In genomic region chr1:64092851-64093371, GRCh38 we compare ENCODE assay signal across 23 cellular contexts.
A peak's percentile ranks its signal among the peaks of the same experiment; 100 is the strongest.
DNase-seq lines count a peak whose midpoint lies in the region; ATAC-seq and TF ChIP-seq lines count a peak whose summit lies in the region.
"Had no signal": no experiment of that assay in that cellular context is flagged by ENCODE, and none has a peak within 500 bp of the region (broad histone marks: within the 10 kb centered on the region; RNA-seq: fewer than 3 reads in every experiment).

No MANE protein-coding gene starts in this region.

- intact Hi-C loops in gastrocnemius medialis (cut with DNase I; ENCODE audit: low total_unique reads), result no loop called here

- H3K27ac Mint-ChIP-seq in mesothelial cell of epicardium, result peak overlapping the region; percentile 47
- H3K27ac Mint-ChIP-seq: activated CD4-positive, alpha-beta memory T cell treated with anti-CD3 and anti-CD28 coated beads, Interleukin-2, amount 10 ng/mL, durations not matched to agents 7 days and 5 days; activated naive CD4-positive, alpha-beta T cell treated with anti-CD3 and anti-CD28 coated beads, Interleukin-2, amount 50 U/mL, for 72 hours; activated T-cell treated with anti-CD3 and anti-CD28 coated beads, Interleukin-2, amount 50 U/mL, for 24 hours; effector memory CD8-positive, alpha-beta T cell; T-helper 1 cell treated with Interleukin-12 subunit alpha and Interleukin-12 subunit beta and Interleukin-4 antibody, amounts not matched to agents 30 μg/mL and 1 μg/mL, for 36 hours had no signal

- peaks cover 41% of the 10 kb centered on the region for H3K4me1 Mint-ChIP-seq in mesothelial cell of epicardium
- H3K4me1 Mint-ChIP-seq: activated CD4-positive, alpha-beta memory T cell treated with anti-CD3 and anti-CD28 coated beads, Interleukin-2, amount 10 ng/mL, durations not matched to agents 7 days and 5 days had no signal

- H3K9me3 ChIP-seq in ectodermal cell (ENCODE audit: control insufficient read depth, low read length) (no peaks in the 10 kb centered on the region), gastrocnemius medialis (no peaks in the 10 kb centered on the region)
- H3K9me3 ChIP-seq: pancreas, suprapubic skin had no signal

- TF ChIP-seq CTCF in mesothelial cell of epicardium (IDR thresholded peaks at IDR 0.05; ENCODE audit: unreplicated experiment), result no peak
- TF ChIP-seq CTCF in gastrocnemius medialis (IDR thresholded peaks at IDR 0.05 in 4 of 5, conservative IDR thresholded peaks at IDR 0.05 in 1 of 5), result no peak

- peaks cover 8% of the 10 kb centered on the region for H3K4me1 ChIP-seq in ectodermal cell (ENCODE audit: control insufficient read depth, insufficient read depth, low read length)
- peaks cover 4 to 9% of the 10 kb centered on the region in 2 donors for H3K4me1 ChIP-seq in gastrocnemius medialis
- H3K4me1 ChIP-seq: pancreas, suprapubic skin had no signal

- no peaks in the 10 kb centered on the region for H3K27me3 ChIP-seq in ectodermal cell (ENCODE audit: control insufficient read depth, insufficient read depth, low read length, poor library complexity, severe bottlenecking)
- H3K27me3 ChIP-seq in gastrocnemius medialis, result no peaks in the 10 kb centered on the region
- H3K27me3 ChIP-seq: pancreas, suprapubic skin had no signal

- 80 to 83% methylated on average over 5 of the region's 5 CpGs for WGBS in ectodermal cell, 2 experiments

- H3K4me3 Mint-ChIP-seq in mesothelial cell of epicardium, result no peak overlapping the region
- H3K4me3 Mint-ChIP-seq: activated CD4-positive, alpha-beta memory T cell treated with anti-CD3 and anti-CD28 coated beads, Interleukin-2, amount 10 ng/mL, durations not matched to agents 7 days and 5 days; activated T-cell treated with anti-CD3 and anti-CD28 coated beads, Interleukin-2, amount 50 U/mL, for 24 hours; effector memory CD8-positive, alpha-beta T cell; T-helper 1 cell treated with Interleukin-12 subunit alpha and Interleukin-12 subunit beta and Interleukin-4 antibody, amounts not matched to agents 30 μg/mL and 1 μg/mL, for 36 hours had no signal

- H3K9me3 Mint-ChIP-seq in mesothelial cell of epicardium, result peaks cover 12% of the 10 kb centered on the region
- H3K9me3 Mint-ChIP-seq: activated CD4-positive, alpha-beta memory T cell treated with anti-CD3 and anti-CD28 coated beads, Interleukin-2, amount 10 ng/mL, durations not matched to agents 7 days and 5 days; activated T-cell treated with anti-CD3 and anti-CD28 coated beads, Interleukin-2, amount 50 U/mL, for 24 hours; effector memory CD8-positive, alpha-beta T cell; T-helper 1 cell treated with Interleukin-12 subunit alpha and Interleukin-12 subunit beta and Interleukin-4 antibody, amounts not matched to agents 30 μg/mL and 1 μg/mL, for 36 hours had no signal

- no peak for TF ChIP-seq POLR2A in gastrocnemius medialis (IDR thresholded peaks at IDR 0.05)

- H3K27me3 Mint-ChIP-seq in mesothelial cell of epicardium (ENCODE audit: low read depth), result no peaks in the 10 kb centered on the region

- ATAC-seq in GM21717 (IDR thresholded peaks at IDR 0.05; ENCODE audit: unreplicated experiment) (no peak), gastrocnemius medialis (no peak), HG03378 (IDR thresholded peaks at IDR 0.05; ENCODE audit: unreplicated experiment) (no peak), HG02759 (IDR thresholded peaks at IDR 0.05; ENCODE audit: unreplicated experiment) (no peak)
- ATAC-seq: activated naive CD4-positive, alpha-beta T cell treated with anti-CD3 and anti-CD28 coated beads, Interleukin-2, amount 50 U/mL, for 72 hours; effector memory CD8-positive, alpha-beta T cell; pancreas had no signal

- DNase-seq in SK-N-DZ (ENCODE audit: low spot score), result peak; percentile 78
- no peak for DNase-seq in mesothelial cell of epicardium (ENCODE audit: low spot score in 2 of 2, unreplicated experiment in 2 of 2)
- peak in 15 of 49 donors; percentile 5 to 36 (median 15) for DNase-seq in substantia nigra (lab: John Stamatoyannopoulos, UW)
- no peak for DNase-seq in gastrocnemius medialis
- DNase-seq: activated CD4-positive, alpha-beta memory T cell treated with anti-CD3 and anti-CD28 coated beads, Interleukin-2, amount 10 ng/mL, durations not matched to agents 7 days and 5 days; activated T-cell treated with anti-CD3 and anti-CD28 coated beads, Interleukin-2, amount 50 U/mL, for 24 hours; AML-193; COR-L47; effector memory CD8-positive, alpha-beta T cell; left cardiac atrium; NCI-H2029 treated with DMSO at 0.1 percent for 48 hours; NCI-H446 treated with DMSO at 0.1 percent for 48 hours; pancreas; stimulated activated CD4-positive, alpha-beta T cell treated with anti-CD3 and anti-CD28 coated beads, Interleukin-4, amount 100 ng/mL, for 4 hours; WERI-Rb-1 had no signal

- H3K36me3 ChIP-seq in ectodermal cell (ENCODE audit: control insufficient read depth, insufficient read depth, low read length) (no peaks in the 10 kb centered on the region), gastrocnemius medialis (no peaks in the 10 kb centered on the region)
- H3K36me3 ChIP-seq: pancreas, suprapubic skin, WERI-Rb-1 had no signal

- H3K4me3 ChIP-seq in ectodermal cell (ENCODE audit: insufficient read depth, low read depth, low read length), result no peak overlapping the region
- no peak overlapping the region for H3K4me3 ChIP-seq in gastrocnemius medialis
- H3K4me3 ChIP-seq: pancreas, smooth muscle cell, suprapubic skin had no signal

- H3K27ac ChIP-seq in ectodermal cell (ENCODE audit: insufficient read depth, low read depth, low read length, poor library complexity, severe bottlenecking), result peak overlapping the region; percentile 36
- H3K27ac ChIP-seq in substantia nigra (ENCODE audit: low read depth, low read length, poor library complexity, severe bottlenecking), result peak overlapping the region; percentile 92
- H3K27ac ChIP-seq in gastrocnemius medialis, result no peak overlapping the region
- H3K27ac ChIP-seq: pancreas, suprapubic skin, WERI-Rb-1 had no signal

- peaks cover 2% of the 10 kb centered on the region for H3K36me3 Mint-ChIP-seq in mesothelial cell of epicardium
- H3K36me3 Mint-ChIP-seq: activated naive CD4-positive, alpha-beta T cell treated with anti-CD3 and anti-CD28 coated beads, Interleukin-2, amount 50 U/mL, for 72 hours had no signal

- in situ Hi-C loops in gastrocnemius medialis (cut with MboI; ENCODE audit: low sequenced_read_pairs in 4 of 4), result no loop called here

Comparison
In these comparisons a context has a peak if more than half of its experiments do, and no peak if none do; other contexts are left out.
1. H3K27ac ChIP-seq: peak in ectodermal cell (single experiment) and substantia nigra (single experiment); none in gastrocnemius medialis (0 of 4).